8 cellular contexts compared by ENCODE assay signal in genomic region chr6:89146748-89147715, GRCh38. TPM values are rescaled to one million over a fixed set of nuclear protein-coding genes. Genes with fewer than 3 reads are reported as not detected.
DNase-seq lines count a peak whose midpoint lies in the region; ATAC-seq, FAIRE-seq and TF ChIP-seq lines count a peak whose summit lies in the region.

No MANE protein-coding gene starts in this region.

- intact Hi-C loops in mucosa of descending colon (cut with DNase I, micrococcal nuclease) = no loop called here

- H3K4me3 ChIP-seq in AG09309 (ENCODE audit: control insufficient read depth, low read depth, low read length) (peak overlapping the region; percentile 43), RWPE2 (ENCODE audit: severe bottlenecking) (peak overlapping the region; percentile 69), duodenal mucosa (ENCODE audit: low read depth in 1 of 2, low read length in 2 of 2) (peak overlapping the region; percentile 84 to 86), mucosa of descending colon (peak overlapping the region; percentile 38)

- H3K36me3 ChIP-seq in RWPE2 (ENCODE audit: low read depth) (peaks cover 25% of the 10 kb centered on the region), duodenal mucosa (ENCODE audit: control insufficient read depth in 1 of 2, insufficient read depth in 2 of 2, low read length in 2 of 2) (peaks cover 0 to 3% of the 10 kb centered on the region in 2 donors), mucosa of descending colon (ENCODE audit: low read depth) (no peaks in the 10 kb centered on the region)

- H3K4me1 ChIP-seq in RWPE2 (ENCODE audit: insufficient read depth, poor library complexity, severe bottlenecking) (peaks cover 6% of the 10 kb centered on the region), duodenal mucosa (ENCODE audit: control insufficient read depth in 1 of 2, insufficient read depth in 2 of 2, low read length in 2 of 2) (peaks cover 0 to 8% of the 10 kb centered on the region in 2 donors), mucosa of descending colon (ENCODE audit: low read depth) (peaks cover 6% of the 10 kb centered on the region)

- ATAC-seq in RWPE2 (ENCODE audit: low read depth) = peak; percentile 26; the same call in 2 of the 3 replicates
- no peak for ATAC-seq in mucosa of descending colon
- no peak for ATAC-seq in HG03354 (IDR thresholded peaks at IDR 0.05; ENCODE audit: poor library complexity, severe bottlenecking, unreplicated experiment)
- no peak for ATAC-seq in HG02840 (IDR thresholded peaks at IDR 0.05; ENCODE audit: low FRiP score, unreplicated experiment)

- no peak for TF ChIP-seq POLR2A in GM12891 (IDR thresholded peaks at IDR 0.05; ENCODE audit: low read depth, low read length)

- no peak for TF ChIP-seq CTCF in AG09309 (IDR thresholded peaks at IDR 0.05; ENCODE audit: control insufficient read depth, insufficient read depth, low read depth, low read length, missing control alignments)
- no peak for TF ChIP-seq CTCF in RWPE2 (IDR thresholded peaks at IDR 0.05; ENCODE audit: poor library complexity, severe bottlenecking)
- TF ChIP-seq CTCF in mucosa of descending colon (IDR thresholded peaks at IDR 0.05) = no peak

- H3K27ac ChIP-seq in RWPE2 (ENCODE audit: poor library complexity, severe bottlenecking) (peak overlapping the region; percentile 76), duodenal mucosa (ENCODE audit: low read depth, low read length) (peak overlapping the region; percentile 68)

- H3K27me3 ChIP-seq in RWPE2 (ENCODE audit: insufficient read depth, poor library complexity, severe bottlenecking) (no peaks in the 10 kb centered on the region), duodenal mucosa (ENCODE audit: control insufficient read depth in 1 of 2, insufficient read depth in 2 of 2, low read length in 2 of 2) (no peaks in the 10 kb centered on the region)

- H3K9me3 ChIP-seq in RWPE2 (ENCODE audit: severe bottlenecking) (no peaks in the 10 kb centered on the region), duodenal mucosa (ENCODE audit: control insufficient read depth in 1 of 2, low read length in 2 of 2) (no peaks in the 10 kb centered on the region), mucosa of descending colon (no peaks in the 10 kb centered on the region)

- FAIRE-seq in GM12891 (lab: Jason Lieb, UNC) = peak; percentile 23

- DNase-seq in AG09309 (ENCODE audit: low read depth) (no peak), GM12891 (ENCODE audit: insufficient read length, low spot score) (no peak), RWPE2 (ENCODE audit: low spot score) (no peak), mucosa of descending colon (peak in 1 of 3 donors; percentile 36), NK-92 (lab: John Stamatoyannopoulos, UW; ENCODE audit: unreplicated experiment) (no peak)

- peak overlapping the region; percentile 62 to 83 for H3K9ac ChIP-seq in duodenal mucosa (ENCODE audit: low read depth in 1 of 2, low read length in 2 of 2)

TF ChIP-seq in GM12891, 5 proteins besides CTCF, POLR2A, EP300 and RAD21:
- no peak for TF ChIP-seq PAX5 (IDR thresholded peaks at IDR 0.05; ENCODE audit: insufficient read depth, low read length, severe bottlenecking)
- no peak for TF ChIP-seq TAF1 (IDR thresholded peaks at IDR 0.05; ENCODE audit: low read depth, low read length)
- peak; percentile 45; the same call in 1 of the 2 replicates for TF ChIP-seq SPI1 (IDR thresholded peaks at IDR 0.05; ENCODE audit: low read depth, low read length)

RNA-seq across cellular contexts. Expression of gene PM20D2, which starts 1.2 kb away (rescaled TPM):
- 4.0 TPM for polyA plus RNA-seq in GM12891 (2012; ENCODE audit: low read depth, missing spikeins)
- 10 to 100 TPM in 2 of 3 donors, 1 to 10 TPM in 1; 9.4 to 17.6 (median 13.8) TPM for total RNA-seq in mucosa of descending colon

RNA-seq across cellular contexts. Expression of gene SRSF12, which starts 29.2 kb away (rescaled TPM):
- polyA plus RNA-seq in GM12891 (2012; ENCODE audit: low read depth, missing spikeins) = 0.30 TPM
- total RNA-seq in mucosa of descending colon = under 1 TPM in 2 of 3 donors, not detected in 1; 0.12 to 0.51 TPM
